ENCODE assay signal across 18 cellular contexts in the genomic region with DNA sequence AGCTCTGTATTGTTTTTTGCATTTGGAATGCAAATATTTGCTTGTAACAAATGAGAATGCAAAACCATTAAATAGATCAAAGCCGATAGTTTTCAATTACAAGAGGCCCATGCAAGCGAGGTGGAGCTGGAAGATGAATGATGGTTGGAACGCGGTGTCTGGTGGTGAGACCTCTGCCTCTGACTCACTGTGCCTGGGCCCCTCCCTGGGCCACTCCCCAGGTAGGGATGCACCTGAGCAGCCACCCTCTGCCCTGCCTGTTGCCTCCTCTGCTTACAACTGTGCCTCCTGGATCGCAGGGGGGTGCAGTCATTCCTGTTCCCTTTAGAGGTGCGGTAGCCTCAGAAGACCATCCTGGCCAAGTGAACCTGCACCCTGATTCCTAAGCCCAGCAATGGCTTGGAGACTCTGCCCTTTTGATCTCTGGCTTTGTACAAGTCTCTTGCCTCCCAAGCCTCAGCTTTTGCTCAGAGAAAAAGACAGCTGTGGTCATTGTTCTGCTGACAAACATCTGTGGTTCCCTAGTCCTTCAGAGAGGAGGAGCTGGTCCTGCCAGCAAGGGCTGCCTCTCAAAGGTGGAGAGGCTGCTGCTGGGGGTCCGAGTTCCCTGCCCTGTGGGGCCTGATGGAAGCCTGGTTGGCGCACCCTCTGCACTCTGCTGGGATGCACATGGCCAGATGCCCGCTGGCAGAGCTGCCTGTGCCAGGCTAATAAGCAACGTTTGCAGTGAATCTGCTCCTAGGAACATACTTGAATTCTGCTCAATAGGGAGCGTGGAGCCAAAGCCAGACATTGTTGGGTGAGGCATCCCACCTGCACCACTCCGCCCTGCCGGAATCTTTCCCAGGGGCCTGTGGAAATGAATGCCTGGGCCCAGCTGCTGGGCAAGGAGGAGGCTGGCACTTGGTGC.
DNase-seq lines count a peak whose midpoint lies in the region; ATAC-seq and TF ChIP-seq lines count a peak whose summit lies in the region.
"Had no signal": no experiment of that assay in that cellular context is flagged by ENCODE, and none has a peak within 500 bp of the region (broad histone marks: within the 10 kb centered on the region; RNA-seq: fewer than 3 reads in every experiment).

No MANE protein-coding gene starts in this region.

- H3K27ac Mint-ChIP-seq in neural progenitor cell (no peak overlapping the region), HFFc6 (no peak overlapping the region)
- H3K27ac Mint-ChIP-seq in activated T-cell treated with anti-CD3 and anti-CD28 coated beads, Interleukin-2, amount 50 U/mL, for 24 hours: no peak overlapping the region

- H3K9me3 ChIP-seq in neural progenitor cell (ENCODE audit: low read depth): no peaks in the 10 kb centered on the region
- H3K9me3 ChIP-seq: Caco-2 had no signal

- H3K4me1 Mint-ChIP-seq in neural progenitor cell: peaks cover 9% of the 10 kb centered on the region
- H3K4me1 Mint-ChIP-seq in activated T-cell treated with anti-CD3 and anti-CD28 coated beads, Interleukin-2, amount 50 U/mL, for 24 hours (ENCODE audit: low read depth): no peaks in the 10 kb centered on the region
- H3K4me1 Mint-ChIP-seq in HFFc6 (ENCODE audit: low read depth): no peaks in the 10 kb centered on the region

- DNase-seq in Ammon's horn (ENCODE audit: low spot score) (peak; percentile 53), NCI-H526 treated with DMSO at 0.1 percent for 48 hours (lab: John Stamatoyannopoulos, UW) (peak; percentile 57), globus pallidus (ENCODE audit: low spot score) (peak; percentile 55), neural progenitor cell (ENCODE audit: low spot score) (peak; percentile 39), retina (no peak), HFFc6 (no peak)
- DNase-seq in activated T-cell treated with anti-CD3 and anti-CD28 coated beads, Interleukin-2, amount 50 U/mL, for 24 hours: no peak
- DNase-seq: Caco-2, DMS53, GM23248, NCI-H2107, NCI-H446 treated with DMSO at 0.1 percent for 48 hours, RPMI8226 had no signal

- no peak overlapping the region for H3K27ac ChIP-seq in neural progenitor cell
- H3K27ac ChIP-seq: GM23248, SJSA1 had no signal

- peaks cover 4% of the 10 kb centered on the region for H3K27me3 Mint-ChIP-seq in neural progenitor cell (ENCODE audit: insufficient read depth, low read depth)
- peaks cover 12% of the 10 kb centered on the region for H3K27me3 Mint-ChIP-seq in activated T-cell treated with anti-CD3 and anti-CD28 coated beads, Interleukin-2, amount 50 U/mL, for 24 hours
- H3K27me3 Mint-ChIP-seq in HFFc6 (ENCODE audit: insufficient read depth): peaks cover 2% of the 10 kb centered on the region

- no peaks in the 10 kb centered on the region for H4K20me1 ChIP-seq in neural progenitor cell (ENCODE audit: low read depth)

- H3K36me3 Mint-ChIP-seq in neural progenitor cell (no peaks in the 10 kb centered on the region), HFFc6 (ENCODE audit: low read depth) (0 out of 2 replicates have a peak, but pooled peaks cover 3% of the 10 kb centered on the region)
- H3K36me3 Mint-ChIP-seq in activated T-cell treated with anti-CD3 and anti-CD28 coated beads, Interleukin-2, amount 50 U/mL, for 24 hours (ENCODE audit: low read depth): no peaks in the 10 kb centered on the region
- H3K36me3 Mint-ChIP-seq: IgD-negative memory B cell had no signal

- H3K4me3 Mint-ChIP-seq in neural progenitor cell (no peak overlapping the region), HFFc6 (no peak overlapping the region)
- H3K4me3 Mint-ChIP-seq in activated T-cell treated with anti-CD3 and anti-CD28 coated beads, Interleukin-2, amount 50 U/mL, for 24 hours: no peak overlapping the region
- H3K4me3 Mint-ChIP-seq: IgD-negative memory B cell had no signal

- H3K4me1 ChIP-seq in neural progenitor cell: peaks cover 10% of the 10 kb centered on the region
- H3K4me1 ChIP-seq: Caco-2, SJSA1 had no signal

- no peaks in the 10 kb centered on the region for H3K27me3 ChIP-seq in neural progenitor cell
- H3K27me3 ChIP-seq: SJSA1 had no signal

- H3K4me3 ChIP-seq in neural progenitor cell: no peak overlapping the region
- H3K4me3 ChIP-seq: GM12878, GM23248, SJSA1 had no signal

- H3F3A ChIP-seq in neural progenitor cell (ENCODE audit: low read depth): no peaks in the 10 kb centered on the region

- H3K4me2 ChIP-seq in neural progenitor cell: peak overlapping the region; percentile 31

- H3K9me3 Mint-ChIP-seq in neural progenitor cell: no peaks in the 10 kb centered on the region
- no peaks in the 10 kb centered on the region for H3K9me3 Mint-ChIP-seq in activated T-cell treated with anti-CD3 and anti-CD28 coated beads, Interleukin-2, amount 50 U/mL, for 24 hours
- peaks cover 45% of the 10 kb centered on the region for H3K9me3 Mint-ChIP-seq in HFFc6

- H3K36me3 ChIP-seq in neural progenitor cell: no peaks in the 10 kb centered on the region
- H3K36me3 ChIP-seq: SJSA1 had no signal

- no peak overlapping the region for H2AFZ ChIP-seq in neural progenitor cell (replicated peaks)
- H2AFZ ChIP-seq: GM23248 had no signal

- ATAC-seq in GM21447 (IDR thresholded peaks at IDR 0.05; ENCODE audit: unreplicated experiment): no peak
- ATAC-seq: GM12878, HCT116 had no signal

- H3K9ac ChIP-seq in neural progenitor cell: no peak overlapping the region
- H3K9ac ChIP-seq: GM23248 had no signal

- TF ChIP-seq CTCF in neural progenitor cell (IDR thresholded peaks at IDR 0.05) (no peak), HFFc6 (IDR thresholded peaks at IDR 0.05) (no peak)

- H3K79me2 ChIP-seq in neural progenitor cell (ENCODE audit: low read depth): no peaks in the 10 kb centered on the region

Comparison
In these comparisons a context has a peak if more than half of its experiments do, and no peak if none do; other contexts are left out.
1. DNase-seq: peak in Ammon's horn (single experiment), NCI-H526 treated with DMSO at 0.1 percent for 48 hours (single experiment), globus pallidus (single experiment) and neural progenitor cell (single experiment); none in retina (single experiment), activated T-cell treated with anti-CD3 and anti-CD28 coated beads, Interleukin-2, amount 50 U/mL, for 24 hours (single experiment) and HFFc6 (single experiment).